ENCODE assay signal across 10 cellular contexts in the genomic region with DNA sequence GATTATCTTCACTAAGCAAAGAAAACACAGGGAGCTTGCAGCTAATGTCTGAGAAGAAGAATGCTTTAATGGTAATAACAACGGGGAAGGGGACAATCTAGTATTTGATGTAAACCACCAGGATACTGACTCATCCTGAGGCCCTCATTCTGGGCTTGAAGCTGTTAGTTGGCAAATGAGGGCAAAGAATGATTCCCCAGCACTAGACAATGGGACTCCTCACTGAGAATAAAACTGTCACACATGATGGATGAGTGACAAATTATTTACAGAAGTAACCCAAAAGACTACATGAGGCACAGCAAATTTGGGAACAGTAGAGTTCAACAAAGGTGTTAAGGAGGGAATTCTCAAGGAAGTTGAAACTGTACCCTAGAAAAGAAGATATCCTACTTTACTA.
DNase-seq lines count a peak whose midpoint lies in the region; ATAC-seq and TF ChIP-seq lines count a peak whose summit lies in the region.
"Had no signal": no experiment of that assay in that cellular context is flagged by ENCODE, and none has a peak within 500 bp of the region (broad histone marks: within the 10 kb centered on the region; RNA-seq: fewer than 3 reads in every experiment).

No MANE protein-coding gene starts in this region.

- ATAC-seq in GM21360 (IDR thresholded peaks at IDR 0.05; ENCODE audit: unreplicated experiment), result no peak

- H3K4me3 ChIP-seq in effector memory CD4-positive, alpha-beta T cell (ENCODE audit: insufficient read depth, low read depth, low read length, poor library complexity, severe bottlenecking), result no peak overlapping the region
- no peak overlapping the region for H3K4me3 ChIP-seq in CD8-positive, alpha-beta memory T cell (ENCODE audit: low read length)

- DNase-seq in activated naive CD4-positive, alpha-beta T cell treated with anti-CD3 and anti-CD28 coated beads for 36 hours, result peak; percentile 64
- no peak for DNase-seq in activated naive CD4-positive, alpha-beta T cell (lab: John Stamatoyannopoulos, UW)
- DNase-seq in NCI-H2227 (lab: John Stamatoyannopoulos, UW; ENCODE audit: unreplicated experiment), result peak; percentile 36
- no peak for DNase-seq in effector memory CD4-positive, alpha-beta T cell
- no peak for DNase-seq in CD8-positive, alpha-beta memory T cell
- DNase-seq: hippocampal formation had no signal

- CTCF ChIA-PET in activated naive CD4-positive, alpha-beta T cell treated with anti-CD3 and anti-CD28 coated beads for 36 hours (lab: Charles Lee), result interaction anchor here (0.6 to 1.2 kb wide), 6 partner anchors 9 to 170 kb away, joined by 3 to 4 read pairs (median 3); no protein-coding TSS in a partner anchor
- CTCF ChIA-PET in CD8-positive, alpha-beta memory T cell (lab: Charles Lee), result no interaction called here

- no peaks in the 10 kb centered on the region for H3K9me3 ChIP-seq in effector memory CD4-positive, alpha-beta T cell (ENCODE audit: control insufficient read depth, low read length)
- no peaks in the 10 kb centered on the region for H3K9me3 ChIP-seq in CD8-positive, alpha-beta memory T cell (ENCODE audit: low read length)

- no peak for TF ChIP-seq CTCF in brain (conservative IDR thresholded peaks at IDR 0.05)

- no peaks in the 10 kb centered on the region for H3K4me1 ChIP-seq in effector memory CD4-positive, alpha-beta T cell (ENCODE audit: control insufficient read depth, insufficient read depth, low read length, poor library complexity, severe bottlenecking)
- H3K4me1 ChIP-seq in CD8-positive, alpha-beta memory T cell (ENCODE audit: insufficient read depth, low read length), result peaks cover 17% of the 10 kb centered on the region

- H3K4me3 Mint-ChIP-seq in activated naive CD4-positive, alpha-beta T cell treated with anti-CD3 and anti-CD28 coated beads for 36 hours, result peak overlapping the region; percentile 28
- no peak overlapping the region for H3K4me3 Mint-ChIP-seq in brain
- no peak overlapping the region for H3K4me3 Mint-ChIP-seq in stimulated activated naive CD8-positive, alpha-beta T cell treated with anti-CD3 and anti-CD28 coated beads, Interleukin-15, Interleukin-2, amounts not matched to agents 100 ng/mL and 50 ng/mL, for 24 hours
- no peak overlapping the region for H3K4me3 Mint-ChIP-seq in CD8-positive, alpha-beta memory T cell

- H3K27ac ChIP-seq in effector memory CD4-positive, alpha-beta T cell (ENCODE audit: insufficient read depth, low read length, poor library complexity, severe bottlenecking), result no peak overlapping the region
- H3K27ac ChIP-seq in CD8-positive, alpha-beta memory T cell (ENCODE audit: low read depth, low read length), result no peak overlapping the region
- H3K27ac ChIP-seq: C4-2B had no signal

- no peaks in the 10 kb centered on the region for H3K36me3 Mint-ChIP-seq in activated naive CD4-positive, alpha-beta T cell treated with anti-CD3 and anti-CD28 coated beads for 36 hours (ENCODE audit: low read depth)
- peaks cover 34% of the 10 kb centered on the region for H3K36me3 Mint-ChIP-seq in brain
- peaks cover 12% of the 10 kb centered on the region for H3K36me3 Mint-ChIP-seq in stimulated activated naive CD8-positive, alpha-beta T cell treated with anti-CD3 and anti-CD28 coated beads, Interleukin-15, Interleukin-2, amounts not matched to agents 100 ng/mL and 50 ng/mL, for 24 hours (ENCODE audit: low read depth)
- peaks cover 0 to 1% (median 0%) of the 10 kb centered on the region in 3 donors for H3K36me3 Mint-ChIP-seq in CD8-positive, alpha-beta memory T cell

- H3K27me3 ChIP-seq in effector memory CD4-positive, alpha-beta T cell (replicated peaks; ENCODE audit: control insufficient read depth, insufficient read depth, low read length, poor library complexity, severe bottlenecking), result no peaks in the 10 kb centered on the region
- no peaks in the 10 kb centered on the region for H3K27me3 ChIP-seq in CD8-positive, alpha-beta memory T cell (ENCODE audit: insufficient read depth, low read length, poor library complexity, severe bottlenecking)

- H3K4me1 Mint-ChIP-seq in activated naive CD4-positive, alpha-beta T cell treated with anti-CD3 and anti-CD28 coated beads for 36 hours (ENCODE audit: low read depth), result peaks cover 35% of the 10 kb centered on the region
- peaks cover 33% of the 10 kb centered on the region for H3K4me1 Mint-ChIP-seq in brain
- H3K4me1 Mint-ChIP-seq in stimulated activated naive CD8-positive, alpha-beta T cell treated with anti-CD3 and anti-CD28 coated beads, Interleukin-15, Interleukin-2, amounts not matched to agents 100 ng/mL and 50 ng/mL, for 24 hours (ENCODE audit: low read depth), result peaks cover 29% of the 10 kb centered on the region
- H3K4me1 Mint-ChIP-seq in CD8-positive, alpha-beta memory T cell, result peaks cover 18 to 28% (median 19%) of the 10 kb centered on the region in 3 donors

- H3K27me3 Mint-ChIP-seq in activated naive CD4-positive, alpha-beta T cell treated with anti-CD3 and anti-CD28 coated beads for 36 hours (ENCODE audit: low read depth), result no peaks in the 10 kb centered on the region
- H3K27me3 Mint-ChIP-seq in brain, result no peaks in the 10 kb centered on the region
- H3K27me3 Mint-ChIP-seq in stimulated activated naive CD8-positive, alpha-beta T cell treated with anti-CD3 and anti-CD28 coated beads, Interleukin-15, Interleukin-2, amounts not matched to agents 100 ng/mL and 50 ng/mL, for 24 hours, result no peaks in the 10 kb centered on the region
- no peaks in the 10 kb centered on the region for H3K27me3 Mint-ChIP-seq in CD8-positive, alpha-beta memory T cell

- H3K27ac Mint-ChIP-seq in activated naive CD4-positive, alpha-beta T cell treated with anti-CD3 and anti-CD28 coated beads for 36 hours, result peak overlapping the region; percentile 88
- peak overlapping the region in 3 of 5 experiments; percentile 11 to 43 (median 12) for H3K27ac Mint-ChIP-seq in brain
- peak overlapping the region; percentile 80 for H3K27ac Mint-ChIP-seq in stimulated activated naive CD8-positive, alpha-beta T cell treated with anti-CD3 and anti-CD28 coated beads, Interleukin-15, Interleukin-2, amounts not matched to agents 100 ng/mL and 50 ng/mL, for 24 hours
- peak overlapping the region in 1 of 8 donors; percentile 52 for H3K27ac Mint-ChIP-seq in CD8-positive, alpha-beta memory T cell

- no peaks in the 10 kb centered on the region for H3K9me3 Mint-ChIP-seq in activated naive CD4-positive, alpha-beta T cell treated with anti-CD3 and anti-CD28 coated beads for 36 hours
- H3K9me3 Mint-ChIP-seq in brain, result peaks cover 4 to 25% (median 9%) of the 10 kb centered on the region in 5 experiments
- no peaks in the 10 kb centered on the region for H3K9me3 Mint-ChIP-seq in stimulated activated naive CD8-positive, alpha-beta T cell treated with anti-CD3 and anti-CD28 coated beads, Interleukin-15, Interleukin-2, amounts not matched to agents 100 ng/mL and 50 ng/mL, for 24 hours
- no peaks in the 10 kb centered on the region for H3K9me3 Mint-ChIP-seq in CD8-positive, alpha-beta memory T cell

- intact Hi-C loops in activated naive CD4-positive, alpha-beta T cell treated with anti-CD3 and anti-CD28 coated beads for 36 hours (cut with micrococcal nuclease), result loop anchor here (1.0 to 5.0 kb wide), 3 partner anchors 17 to 94 kb away; a partner anchor contains a TSS

- H3K36me3 ChIP-seq in effector memory CD4-positive, alpha-beta T cell (ENCODE audit: control insufficient read depth, insufficient read depth, low read length), result no peaks in the 10 kb centered on the region
- no peaks in the 10 kb centered on the region for H3K36me3 ChIP-seq in CD8-positive, alpha-beta memory T cell (ENCODE audit: insufficient read depth, low read length)

- POLR2A ChIA-PET in CD8-positive, alpha-beta memory T cell (lab: Charles Lee), result no interaction called here

Comparison
In these comparisons a context has a peak if more than half of its experiments do, and no peak if none do; other contexts are left out.
1. DNase-seq: peak in activated naive CD4-positive, alpha-beta T cell treated with anti-CD3 and anti-CD28 coated beads for 36 hours (single experiment) and NCI-H2227 (single experiment); none in activated naive CD4-positive, alpha-beta T cell (0 of 4), effector memory CD4-positive, alpha-beta T cell (0 of 3) and CD8-positive, alpha-beta memory T cell (0 of 5).